In the genomic region with DNA sequence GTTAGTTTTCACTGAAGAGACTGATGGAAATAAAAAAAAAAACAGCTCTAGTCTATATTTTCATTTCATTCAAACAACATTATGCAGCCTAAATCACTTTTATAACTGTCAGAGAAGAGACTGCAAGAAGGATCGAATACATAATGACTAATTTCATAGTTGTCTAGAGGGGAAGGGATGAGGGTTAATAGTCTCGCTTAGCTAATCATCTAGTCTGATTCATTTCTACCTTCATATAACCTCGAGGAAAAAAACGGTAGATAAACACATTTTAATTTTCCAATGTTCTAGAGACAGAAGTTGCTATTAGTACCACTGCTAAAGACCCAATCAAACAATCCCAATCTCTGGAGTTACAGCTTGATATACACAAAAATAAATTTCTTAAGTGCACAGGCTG, we compare ENCODE assay signal across 8 cellular contexts. TPM values are rescaled to one million over a fixed set of nuclear protein-coding genes. Genes with fewer than 3 reads are reported as not detected.
DNase-seq lines count a peak whose midpoint lies in the region; ATAC-seq and TF ChIP-seq lines count a peak whose summit lies in the region.

No MANE protein-coding gene starts in this region.

- H3K4me2 ChIP-seq in OCI-LY1 (ENCODE audit: low read length), result peak overlapping the region; percentile 92
- H3K4me2 ChIP-seq in trophoblast cell (ENCODE audit: low read length), result peak overlapping the region; percentile 4

- H2AK5ac ChIP-seq in trophoblast cell (ENCODE audit: low read length), result no peak overlapping the region

- no peak overlapping the region for H4K12ac ChIP-seq in trophoblast cell (ENCODE audit: low read depth, low read length)

- H3K9me2 ChIP-seq in OCI-LY1 (ENCODE audit: low read depth, low read length), result no peaks in the 10 kb centered on the region

- H3K14ac ChIP-seq in trophoblast cell (ENCODE audit: low read length), result no peak overlapping the region

- H3K27me3 ChIP-seq in OCI-LY1 (ENCODE audit: insufficient read depth, low read length) (no peaks in the 10 kb centered on the region), duodenal mucosa (ENCODE audit: control insufficient read depth in 1 of 2, insufficient read depth in 2 of 2, low read length in 2 of 2) (no peaks in the 10 kb centered on the region), trophoblast cell (ENCODE audit: insufficient read depth, low read length) (no peaks in the 10 kb centered on the region)

- H3K4me1 ChIP-seq in OCI-LY1 (ENCODE audit: insufficient read depth, low read length, severe bottlenecking), result peaks cover 31% of the 10 kb centered on the region
- H3K4me1 ChIP-seq in duodenal mucosa (ENCODE audit: control insufficient read depth in 1 of 2, insufficient read depth in 2 of 2, low read length in 2 of 2), result peaks cover 22 to 34% of the 10 kb centered on the region in 2 donors
- H3K4me1 ChIP-seq in trophoblast cell (ENCODE audit: control insufficient read depth in 1 of 2, insufficient read depth in 2 of 2, low read length in 2 of 2), result peaks cover 5 to 9% of the 10 kb centered on the region in 2 experiments

- H4K20me1 ChIP-seq in OCI-LY1 (ENCODE audit: insufficient read depth, low read length), result 0 out of 2 replicates have a peak, but pooled peaks cover 5% of the 10 kb centered on the region

- no peak overlapping the region for H2BK12ac ChIP-seq in trophoblast cell (ENCODE audit: low read length)

- H3K27ac ChIP-seq in OCI-LY1 (ENCODE audit: low read depth, low read length, poor library complexity, severe bottlenecking) (no peak overlapping the region), duodenal mucosa (ENCODE audit: low read depth, low read length) (no peak overlapping the region), trophoblast cell (ENCODE audit: low read depth, low read length) (no peak overlapping the region)

- H3K79me2 ChIP-seq in OCI-LY1 (ENCODE audit: insufficient read depth, low read length) (peaks cover 92% of the 10 kb centered on the region), trophoblast cell (ENCODE audit: control insufficient read depth, insufficient read depth, low read length, poor library complexity) (peaks cover 36% of the 10 kb centered on the region)

- H4K91ac ChIP-seq in trophoblast cell (ENCODE audit: low read depth, low read length), result no peak overlapping the region

- DNase-seq in GM12864 (ENCODE audit: low read depth), result no peak
- DNase-seq in trophoblast cell, result peak in 1 of 2 donors; percentile 55
- no peak for DNase-seq in stimulated activated CD4-positive, alpha-beta T cell treated with anti-CD3 and anti-CD28 coated beads, Interleukin-15, amount 100 ng/mL, for 24 hours
- DNase-seq in GM20000 (ENCODE audit: low spot score), result no peak
- DNase-seq in middle frontal gyrus (ENCODE audit: extremely low spot score, low spot score), result no peak

- ATAC-seq in HG02759 (IDR thresholded peaks at IDR 0.05; ENCODE audit: unreplicated experiment), result no peak

- H3K4me3 ChIP-seq in GM12864 (ENCODE audit: low read depth, low read length), result peak overlapping the region; percentile 71; the same call in 1 of the 2 replicates
- peak overlapping the region; percentile 82 for H3K4me3 ChIP-seq in OCI-LY1 (ENCODE audit: low read depth, low read length, poor library complexity, severe bottlenecking)
- peak overlapping the region; percentile 64 to 94 for H3K4me3 ChIP-seq in duodenal mucosa (ENCODE audit: low read depth in 1 of 2, low read length in 2 of 2)
- no peak overlapping the region for H3K4me3 ChIP-seq in trophoblast cell (ENCODE audit: low read depth, low read length)

- TF ChIP-seq CTCF in GM12864 (IDR thresholded peaks at IDR 0.05; ENCODE audit: low read depth, low read length, missing control alignments), result no peak
- TF ChIP-seq CTCF in OCI-LY1 (IDR thresholded peaks at IDR 0.05; ENCODE audit: low read length), result no peak
- no peak for TF ChIP-seq CTCF in GM20000 (IDR thresholded peaks at IDR 0.05; ENCODE audit: extremely low read depth, missing control alignments)

- no peak overlapping the region for H3K4ac ChIP-seq in trophoblast cell (ENCODE audit: low read depth, low read length)

- no peak overlapping the region for H2BK120ac ChIP-seq in trophoblast cell (ENCODE audit: insufficient read depth, low read length, poor library complexity)

- H3K9me3 ChIP-seq in OCI-LY1 (ENCODE audit: low read length), result no peaks in the 10 kb centered on the region
- H3K9me3 ChIP-seq in duodenal mucosa (ENCODE audit: control insufficient read depth in 1 of 2, low read length in 2 of 2), result no peaks in the 10 kb centered on the region
- H3K9me3 ChIP-seq in trophoblast cell (ENCODE audit: insufficient read depth, low read depth, low read length), result no peaks in the 10 kb centered on the region

- no peak overlapping the region for H3K18ac ChIP-seq in trophoblast cell (ENCODE audit: low read length)

- H3K79me1 ChIP-seq in trophoblast cell (ENCODE audit: low read length), result peaks cover 14% of the 10 kb centered on the region

- H2AFZ ChIP-seq in OCI-LY1 (ENCODE audit: low read length), result no peak overlapping the region
- H2AFZ ChIP-seq in trophoblast cell (ENCODE audit: insufficient read depth, low read length, poor library complexity), result no peak overlapping the region

- no peak overlapping the region for H4K8ac ChIP-seq in trophoblast cell (ENCODE audit: low read depth, low read length)

- H3K23ac ChIP-seq in trophoblast cell (ENCODE audit: low read length), result no peak overlapping the region

- H3F3A ChIP-seq in OCI-LY1 (ENCODE audit: insufficient read depth, low read length), result 0 out of 2 replicates have a peak, but pooled peaks cover 3% of the 10 kb centered on the region

- H2BK5ac ChIP-seq in trophoblast cell (ENCODE audit: low read depth, low read length, poor library complexity), result no peak overlapping the region

- H3K9ac ChIP-seq in OCI-LY1 (ENCODE audit: low read length), result no peak overlapping the region; the same call in 1 of the 2 replicates
- peak overlapping the region in 1 of 2 donors; percentile 44 for H3K9ac ChIP-seq in duodenal mucosa (ENCODE audit: low read depth in 1 of 2, low read length in 2 of 2)
- no peak overlapping the region for H3K9ac ChIP-seq in trophoblast cell (ENCODE audit: low read length)

- no CpG with 5 or more reads among the region's 4 CpGs for WGBS in trophoblast cell (ENCODE audit: extremely low coverage, insufficient coverage, insufficient read length)

- H3K36me3 ChIP-seq in OCI-LY1 (ENCODE audit: insufficient read depth, low read length) (peaks cover 64% of the 10 kb centered on the region), duodenal mucosa (ENCODE audit: control insufficient read depth in 1 of 2, insufficient read depth in 2 of 2, low read length in 2 of 2) (peaks cover 0 to 2% of the 10 kb centered on the region in 2 donors), trophoblast cell (ENCODE audit: control insufficient read depth in 1 of 2, insufficient read depth in 2 of 2, low read length in 2 of 2) (peaks cover 9 to 10% of the 10 kb centered on the region in 2 experiments)

RNA-seq across cellular contexts. Expression of a gene that starts 3.5 kb away (rescaled TPM):
- polyA plus RNA-seq in trophoblast cell (2013), result 144 TPM in 2 replicates

RNA-seq across cellular contexts. Expression of a gene that starts 29.4 kb away (rescaled TPM):
- 14.4 and 14.5 TPM in 2 replicates for polyA plus RNA-seq in trophoblast cell (2013)
